1 cellular context compared by ENCODE assay signal in the genomic region with DNA sequence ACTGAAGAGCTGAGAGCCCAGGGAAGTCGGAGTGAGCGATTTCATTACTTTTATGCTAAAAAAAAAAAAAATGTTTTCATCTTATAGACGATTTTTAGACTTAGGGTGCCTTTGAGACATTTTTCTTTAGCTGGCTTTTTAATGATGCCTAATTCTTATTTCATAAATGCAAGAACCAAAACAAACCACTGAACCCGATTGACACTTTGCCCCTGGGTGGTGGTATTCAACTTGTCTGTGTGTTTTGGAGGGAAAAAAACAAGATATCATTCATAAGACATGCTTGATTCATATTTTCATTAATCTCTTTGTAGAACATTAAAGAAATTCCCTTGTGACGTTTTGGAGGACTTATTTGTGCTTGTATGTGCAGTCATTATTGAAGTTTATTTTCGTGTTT.
TF ChIP-seq lines count a peak whose summit lies in the region.

No MANE protein-coding gene starts in this region.

TF ChIP-seq in SK-N-SH treated with all-trans-retinoic acid at 6 μM for 48 hours, 23 proteins besides CTCF, POLR2A, EP300 and RAD21 (continued from another document):
- no peak for TF ChIP-seq PPARA (CRISPR knock-in tag; IDR thresholded peaks at IDR 0.05; ENCODE audit: borderline replicate concordance)
- TF ChIP-seq OSR1 (CRISPR knock-in tag; IDR thresholded peaks at IDR 0.05): no peak
